ENCODE assay signal across 1 cellular context in the genomic region with DNA sequence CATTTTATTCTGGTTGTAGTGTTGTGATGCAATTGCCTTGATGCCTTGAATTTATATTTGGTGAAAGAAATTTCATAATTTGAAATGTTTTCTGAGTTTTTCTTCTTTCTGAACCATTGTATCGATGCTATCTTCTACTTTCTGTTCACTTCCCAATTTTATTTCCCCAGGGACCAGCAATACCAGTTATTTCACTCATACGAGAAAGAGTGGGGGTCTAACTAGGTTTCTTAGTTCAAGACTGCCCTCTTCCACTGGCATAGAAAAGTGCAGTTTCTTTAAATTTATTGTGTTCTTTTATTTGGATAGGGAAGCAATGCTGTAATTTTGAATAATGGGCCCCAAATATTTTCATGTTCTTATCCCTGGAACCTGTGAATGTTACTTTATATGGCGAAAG.
TF ChIP-seq lines count a peak whose summit lies in the region.

No MANE protein-coding gene starts in this region.

TF ChIP-seq in SK-N-SH treated with all-trans-retinoic acid at 6 μM for 48 hours, 23 proteins besides CTCF, POLR2A, EP300 and RAD21:
- TF ChIP-seq, protein P1, sequence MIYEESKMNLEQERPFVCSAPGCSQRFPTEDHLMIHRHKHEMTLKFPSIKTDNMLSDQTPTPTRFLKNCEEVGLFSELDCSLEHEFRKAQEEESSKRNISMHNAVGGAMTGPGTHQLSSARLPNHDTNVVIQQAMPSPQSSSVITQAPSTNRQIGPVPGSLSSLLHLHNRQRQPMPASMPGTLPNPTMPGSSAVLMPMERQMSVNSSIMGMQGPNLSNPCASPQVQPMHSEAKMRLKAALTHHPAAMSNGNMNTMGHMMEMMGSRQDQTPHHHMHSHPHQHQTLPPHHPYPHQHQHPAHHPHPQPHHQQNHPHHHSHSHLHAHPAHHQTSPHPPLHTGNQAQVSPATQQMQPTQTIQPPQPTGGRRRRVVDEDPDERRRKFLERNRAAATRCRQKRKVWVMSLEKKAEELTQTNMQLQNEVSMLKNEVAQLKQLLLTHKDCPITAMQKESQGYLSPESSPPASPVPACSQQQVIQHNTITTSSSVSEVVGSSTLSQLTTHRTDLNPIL (CRISPR knock-in tag; IDR thresholded peaks at IDR 0.05; ENCODE audit: low read depth) = no peak
- TF ChIP-seq ZNF8 (CRISPR knock-in tag; IDR thresholded peaks at IDR 0.05) (no peak), POU6F1 (CRISPR knock-in tag; IDR thresholded peaks at IDR 0.05; ENCODE audit: borderline replicate concordance, low read depth) (no peak), TCF4 (CRISPR knock-in tag; IDR thresholded peaks at IDR 0.05; ENCODE audit: borderline replicate concordance) (no peak), CSDC2 (CRISPR knock-in tag; IDR thresholded peaks at IDR 0.05) (no peak), ZFP3 (CRISPR knock-in tag; IDR thresholded peaks at IDR 0.05) (no peak), PPARA (CRISPR knock-in tag; IDR thresholded peaks at IDR 0.05; ENCODE audit: borderline replicate concordance) (no peak), ESRRG (CRISPR knock-in tag; IDR thresholded peaks at IDR 0.05) (no peak), TOX (CRISPR knock-in tag; IDR thresholded peaks at IDR 0.05; ENCODE audit: borderline replicate concordance) (no peak), GLIS3 (CRISPR knock-in tag; IDR thresholded peaks at IDR 0.05) (no peak), BACH2 (CRISPR knock-in tag; IDR thresholded peaks at IDR 0.05; ENCODE audit: borderline replicate concordance) (no peak), SNAI2 (CRISPR knock-in tag; IDR thresholded peaks at IDR 0.05) (no peak), ZNF70 (CRISPR knock-in tag; IDR thresholded peaks at IDR 0.05) (no peak)
- TF ChIP-seq, protein P2, sequence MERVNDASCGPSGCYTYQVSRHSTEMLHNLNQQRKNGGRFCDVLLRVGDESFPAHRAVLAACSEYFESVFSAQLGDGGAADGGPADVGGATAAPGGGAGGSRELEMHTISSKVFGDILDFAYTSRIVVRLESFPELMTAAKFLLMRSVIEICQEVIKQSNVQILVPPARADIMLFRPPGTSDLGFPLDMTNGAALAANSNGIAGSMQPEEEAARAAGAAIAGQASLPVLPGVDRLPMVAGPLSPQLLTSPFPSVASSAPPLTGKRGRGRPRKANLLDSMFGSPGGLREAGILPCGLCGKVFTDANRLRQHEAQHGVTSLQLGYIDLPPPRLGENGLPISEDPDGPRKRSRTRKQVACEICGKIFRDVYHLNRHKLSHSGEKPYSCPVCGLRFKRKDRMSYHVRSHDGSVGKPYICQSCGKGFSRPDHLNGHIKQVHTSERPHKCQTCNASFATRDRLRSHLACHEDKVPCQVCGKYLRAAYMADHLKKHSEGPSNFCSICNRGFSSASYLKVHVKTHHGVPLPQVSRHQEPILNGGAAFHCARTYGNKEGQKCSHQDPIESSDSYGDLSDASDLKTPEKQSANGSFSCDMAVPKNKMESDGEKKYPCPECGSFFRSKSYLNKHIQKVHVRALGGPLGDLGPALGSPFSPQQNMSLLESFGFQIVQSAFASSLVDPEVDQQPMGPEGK (CRISPR knock-in tag; IDR thresholded peaks at IDR 0.05; ENCODE audit: borderline replicate concordance) = no peak
